In genomic region chr3:197892162-197892561, GRCh38 we compare ENCODE assay signal across 1 cellular context.
TF ChIP-seq lines count a peak whose summit lies in the region.

No MANE protein-coding gene starts in this region.

TF ChIP-seq in GM23338, 12 proteins besides CTCF, POLR2A, EP300 and RAD21 (continued from another document):
- TF ChIP-seq REST (IDR thresholded peaks at IDR 0.05; ENCODE audit: unreplicated experiment) = peak; percentile 55
- TF ChIP-seq ETS1 (IDR thresholded peaks at IDR 0.05) = no peak
- no peak for TF ChIP-seq ZNF114 (CRISPR knock-in tag; IDR thresholded peaks at IDR 0.05)
- TF ChIP-seq STAT1 (IDR thresholded peaks at IDR 0.05; ENCODE audit: unreplicated experiment) = no peak
